8 cellular contexts compared by ENCODE assay signal in the genomic region with DNA sequence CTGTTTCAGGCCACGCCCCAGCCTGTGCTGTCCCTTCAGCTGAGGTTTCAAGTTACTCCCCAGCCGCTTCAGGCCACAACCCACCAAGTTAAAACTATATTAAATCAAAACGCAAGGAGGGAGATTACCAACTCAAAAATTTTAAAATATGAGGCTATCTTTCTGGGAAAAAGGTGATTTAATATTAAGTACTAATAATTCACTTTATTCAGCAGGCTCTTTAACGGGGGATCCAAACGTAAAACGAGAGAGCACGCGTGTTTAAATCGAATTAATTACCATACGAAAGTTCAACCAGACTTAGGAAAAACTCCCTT. TPM values are rescaled to one million over a fixed set of nuclear protein-coding genes. Genes with fewer than 3 reads are reported as not detected.
A peak's percentile ranks its signal among the peaks of the same experiment; 100 is the strongest.
DNase-seq lines count a peak whose midpoint lies in the region; ATAC-seq lines count a peak whose summit lies in the region.

No MANE protein-coding gene starts in this region.

- peaks cover 14% of the 10 kb centered on the region for H3K27me3 Mint-ChIP-seq in activated CD4-positive, alpha-beta T cell treated with anti-CD3 and anti-CD28 coated beads, Interleukin-2, amount 10 ng/mL, durations not matched to agents 24 days and 14 days
- H3K27me3 Mint-ChIP-seq in T-helper 2 cell treated with Interferon-gamma antibody and Interleukin-4, amounts not matched to agents 5 μg/mL and 100 μg/mL, for 36 hours (ENCODE audit: low read depth) = peaks cover 15% of the 10 kb centered on the region

- ATAC-seq in HG02938 (IDR thresholded peaks at IDR 0.05; ENCODE audit: unreplicated experiment) (peak; percentile 62), GM18519 (IDR thresholded peaks at IDR 0.05; ENCODE audit: low FRiP score, unreplicated experiment) (no peak)

- H3K36me3 Mint-ChIP-seq in activated CD4-positive, alpha-beta T cell treated with anti-CD3 and anti-CD28 coated beads, Interleukin-2, amount 10 ng/mL, durations not matched to agents 24 days and 14 days (ENCODE audit: low read depth) = no peaks in the 10 kb centered on the region
- no peaks in the 10 kb centered on the region for H3K36me3 Mint-ChIP-seq in T-helper 2 cell treated with Interferon-gamma antibody and Interleukin-4, amounts not matched to agents 5 μg/mL and 100 μg/mL, for 36 hours (ENCODE audit: low read depth)

- peak overlapping the region; percentile 12 for H3K4me3 Mint-ChIP-seq in activated CD4-positive, alpha-beta T cell treated with anti-CD3 and anti-CD28 coated beads, Interleukin-2, amount 10 ng/mL, durations not matched to agents 24 days and 14 days
- peak overlapping the region; percentile 29 for H3K4me3 Mint-ChIP-seq in T-helper 2 cell treated with Interferon-gamma antibody and Interleukin-4, amounts not matched to agents 5 μg/mL and 100 μg/mL, for 36 hours

- no peak for DNase-seq in activated CD4-positive, alpha-beta T cell treated with anti-CD3 and anti-CD28 coated beads, Interleukin-2, amount 10 ng/mL, durations not matched to agents 24 days and 14 days
- no peak for DNase-seq in activated CD4-positive, alpha-beta T cell treated with anti-CD3 and anti-CD28 coated beads for 48 hours
- no peak for DNase-seq in T-helper 2 cell treated with Interferon-gamma antibody and Interleukin-4, amounts not matched to agents 5 μg/mL and 100 μg/mL, for 36 hours (ENCODE audit: low spot score)
- peak; percentile 81 for DNase-seq in cardiac septum (ENCODE audit: low spot score)
- peak; percentile 68 for DNase-seq in renal cortical epithelial cell (ENCODE audit: low read depth)
- DNase-seq in OCI-M2 (lab: John Stamatoyannopoulos, UW; ENCODE audit: unreplicated experiment) = no peak

- no peak overlapping the region for H3K27ac Mint-ChIP-seq in activated CD4-positive, alpha-beta T cell treated with anti-CD3 and anti-CD28 coated beads, Interleukin-2, amount 10 ng/mL, durations not matched to agents 24 days and 14 days
- H3K27ac Mint-ChIP-seq in T-helper 2 cell treated with Interferon-gamma antibody and Interleukin-4, amounts not matched to agents 5 μg/mL and 100 μg/mL, for 36 hours = no peak overlapping the region

- H3K9me3 Mint-ChIP-seq in activated CD4-positive, alpha-beta T cell treated with anti-CD3 and anti-CD28 coated beads, Interleukin-2, amount 10 ng/mL, durations not matched to agents 24 days and 14 days = no peaks in the 10 kb centered on the region
- no peaks in the 10 kb centered on the region for H3K9me3 Mint-ChIP-seq in T-helper 2 cell treated with Interferon-gamma antibody and Interleukin-4, amounts not matched to agents 5 μg/mL and 100 μg/mL, for 36 hours

- intact Hi-C loops in activated CD4-positive, alpha-beta T cell treated with anti-CD3 and anti-CD28 coated beads, Interleukin-2, amount 10 ng/mL, durations not matched to agents 24 days and 14 days (cut with micrococcal nuclease) = loop anchor here (1.0 kb wide), 1 partner anchor 115 kb away; no protein-coding TSS in a partner anchor
- intact Hi-C loops in cardiac septum (cut with DNase I) = loop anchor here (1.0 kb wide), 1 partner anchor 59 kb away; no protein-coding TSS in a partner anchor

- H3K4me1 Mint-ChIP-seq in activated CD4-positive, alpha-beta T cell treated with anti-CD3 and anti-CD28 coated beads, Interleukin-2, amount 10 ng/mL, durations not matched to agents 24 days and 14 days = no peaks in the 10 kb centered on the region
- peaks cover 4% of the 10 kb centered on the region for H3K4me1 Mint-ChIP-seq in T-helper 2 cell treated with Interferon-gamma antibody and Interleukin-4, amounts not matched to agents 5 μg/mL and 100 μg/mL, for 36 hours (ENCODE audit: low read depth)

RNA-seq across cellular contexts. Expression of a gene that starts 1.2 kb away (rescaled TPM):
- total RNA-seq in activated CD4-positive, alpha-beta T cell treated with anti-CD3 and anti-CD28 coated beads, Interleukin-2, amount 10 ng/mL, durations not matched to agents 24 days and 14 days = not detected in 2 replicates
- total RNA-seq in cardiac septum = not detected
- 0.35 TPM in 1 of 2 replicates, not detected in the other for total RNA-seq in renal cortical epithelial cell

RNA-seq across cellular contexts. Expression of a gene that starts 20.3 kb away (rescaled TPM):
- not detected in 2 replicates for total RNA-seq in activated CD4-positive, alpha-beta T cell treated with anti-CD3 and anti-CD28 coated beads, Interleukin-2, amount 10 ng/mL, durations not matched to agents 24 days and 14 days
- not detected for total RNA-seq in cardiac septum
- total RNA-seq in renal cortical epithelial cell = 0.10 and 1.7 TPM in 2 replicates

Comparison
In these comparisons a context has a peak if more than half of its experiments do, and no peak if none do; other contexts are left out.
1. DNase-seq: peak in cardiac septum (single experiment) and renal cortical epithelial cell (single experiment); none in activated CD4-positive, alpha-beta T cell treated with anti-CD3 and anti-CD28 coated beads, Interleukin-2, amount 10 ng/mL, durations not matched to agents 24 days and 14 days (single experiment), activated CD4-positive, alpha-beta T cell treated with anti-CD3 and anti-CD28 coated beads for 48 hours (single experiment), T-helper 2 cell treated with Interferon-gamma antibody and Interleukin-4, amounts not matched to agents 5 μg/mL and 100 μg/mL, for 36 hours (single experiment) and OCI-M2 (single experiment).